ENCODE assay signal across 22 cellular contexts in genomic region chr9:131226226-131226625, GRCh38. TPM values are rescaled to one million over a fixed set of nuclear protein-coding genes. Genes with fewer than 3 reads are reported as not detected.
DNase-seq lines count a peak whose midpoint lies in the region; ATAC-seq, FAIRE-seq and TF ChIP-seq lines count a peak whose summit lies in the region.
"Had no signal": no experiment of that assay in that cellular context is flagged by ENCODE, and none has a peak within 500 bp of the region (broad histone marks: within the 10 kb centered on the region; RNA-seq: fewer than 3 reads in every experiment).

No MANE protein-coding gene starts in this region.

- H3K27ac ChIP-seq in BLaER1 = no peak overlapping the region
- H3K27ac ChIP-seq in GM12878 (ENCODE audit: control insufficient read depth, insufficient read depth) = no peak overlapping the region
- H3K27ac ChIP-seq in transverse colon = no peak overlapping the region

- WGBS in GM12878 (ENCODE audit: insufficient coverage, insufficient replicate concordance, low lambda C conversion rate, missing lambda C conversion rate) = 98% methylated on average over 3 of the region's 3 CpGs
- WGBS in transverse colon (ENCODE audit: low coverage in 1 of 2), 2 donors = 76 to 87% methylated on average over 3 of the region's 3 CpGs

- RAD21 ChIA-PET in GM12878 (lab: Charles Lee; ENCODE audit: unreplicated experiment) = no interaction called here

- no peak for TF ChIP-seq CTCF in GM12878 (IDR thresholded peaks at IDR 0.05 in 2 of 3, conservative IDR thresholded peaks at IDR 0.05 in 1 of 3; ENCODE audit: control insufficient read depth in 2 of 3, extremely low read depth in 1 of 3, insufficient read depth in 1 of 3, low read depth in 3 of 3, low read length in 3 of 3)
- TF ChIP-seq CTCF in transverse colon (IDR thresholded peaks at IDR 0.05) = no peak

- H3K4me1 ChIP-seq in BLaER1 (peaks cover 46% of the 10 kb centered on the region), GM12878 (ENCODE audit: control insufficient read depth, insufficient read depth, low read length) (no peaks in the 10 kb centered on the region), iPS-15b (ENCODE audit: control insufficient read depth, insufficient read depth, low read length) (peaks cover 22% of the 10 kb centered on the region), transverse colon (peaks cover 0 to 10% (median 0%) of the 10 kb centered on the region in 4 donors)

- H3K36me3 ChIP-seq in BLaER1 = peaks cover 40% of the 10 kb centered on the region
- H3K36me3 ChIP-seq in GM12878 (ENCODE audit: control insufficient read depth in 2 of 2, insufficient read depth in 2 of 2, low read length in 1 of 2) = peaks cover 4 to 10% of the 10 kb centered on the region in 2 experiments; a peak in 3 of 4 replicates
- H3K36me3 ChIP-seq in iPS-15b (ENCODE audit: control insufficient read depth, insufficient read depth, low read length) = peaks cover 6% of the 10 kb centered on the region
- peaks cover 0 to 8% (median 3%) of the 10 kb centered on the region in 4 donors for H3K36me3 ChIP-seq in transverse colon

- no peak for FAIRE-seq in GM12878 (lab: Jason Lieb, UNC)

- no peak for TF ChIP-seq EP300 in GM12878 (IDR thresholded peaks at IDR 0.05; ENCODE audit: borderline replicate concordance in 1 of 2, control insufficient read depth in 1 of 2, low read depth in 2 of 2, low read length in 2 of 2)
- no peak for TF ChIP-seq EP300 in transverse colon (IDR thresholded peaks at IDR 0.05; ENCODE audit: low read depth)

- no peak overlapping the region for H3K4me3 ChIP-seq in BLaER1
- H3K4me3 ChIP-seq in GM12878 = no peak overlapping the region
- no peak overlapping the region for H3K4me3 ChIP-seq in iPS-15b (ENCODE audit: low read depth, low read length)
- no peak overlapping the region for H3K4me3 ChIP-seq in transverse colon

- intact Hi-C loops in GM12878 (cut with micrococcal nuclease; ENCODE audit: unreplicated experiment) = no loop called here
- intact Hi-C loops in transverse colon (cut with DNase I; ENCODE audit: low total_unique reads) = no loop called here

- H2AFZ ChIP-seq in GM12878 (ENCODE audit: control insufficient read depth, low read depth, low read length) = no peak overlapping the region

- no peaks in the 10 kb centered on the region for H3K79me2 ChIP-seq in GM12878 (ENCODE audit: control insufficient read depth, insufficient read depth, low read length)

- H3K27me3 ChIP-seq in BLaER1 (no peaks in the 10 kb centered on the region), GM12878 (replicated peaks in 1 of 2; ENCODE audit: control insufficient read depth in 2 of 2, insufficient read depth in 2 of 2, low read length in 1 of 2) (no peaks in the 10 kb centered on the region), iPS-15b (ENCODE audit: control insufficient read depth, insufficient read depth, low read length) (no peaks in the 10 kb centered on the region), transverse colon (no peaks in the 10 kb centered on the region)

- ATAC-seq in GM12878 = no peak
- ATAC-seq: Panc1, SK-N-SH treated with all-trans-retinoic acid at 6 μM for 48 hours had no signal

- no peak for TF ChIP-seq POLR2A in GM12878 (IDR thresholded peaks at IDR 0.05; ENCODE audit: low read depth, low read length)
- no peak for TF ChIP-seq POLR2A in transverse colon (IDR thresholded peaks at IDR 0.05)

- peak; percentile 70 for DNase-seq in Caki2 (ENCODE audit: low read depth)
- no peak for DNase-seq in GM12878 (ENCODE audit: low read depth, low spot score)
- no peak for DNase-seq in activated gamma-delta T cell treated with Interleukin-2 at 50 U/mL for 16 hours
- DNase-seq in NOMO-1 treated with dmso at 0.1 percent for 144 hours (lab: John Stamatoyannopoulos, UW; ENCODE audit: unreplicated experiment) = no peak
- DNase-seq in transverse colon = no peak
- DNase-seq: C1 segment of cervical spinal cord; CD8-positive, alpha-beta memory T cell; DMS53; GDM1; GOT3; HCEC 1CT; Kasumi-1; NCI-H1417 treated with DMSO at 0.1 percent for 48 hours; NCI-H187; NCI-H2107; NCI-H2227 treated with DMSO at 0.1 percent for 48 hours; NCI-H510A; NK-92 treated with Interleukin-12 subunit alpha and Interleukin-12 subunit beta, amount 100 ng/mL, for 24 hours had no signal

- H4K20me1 ChIP-seq in BLaER1 (peaks cover 18% of the 10 kb centered on the region), GM12878 (ENCODE audit: control insufficient read depth, insufficient read depth) (no peaks in the 10 kb centered on the region)

- in situ Hi-C loops in Caki2 (cut with HindIII; ENCODE audit: low pct_unique_long_range_greater_than_20kb, low sequenced_read_pairs) (no loop called here), GM12878 (cut with MboI) (no loop called here), transverse colon (cut with MboI; ENCODE audit: low pct_ligation_motif_present in 1 of 4, low pct_unique_long_range_greater_than_20kb in 1 of 4, low sequenced_read_pairs in 3 of 4) (no loop called here)

- POLR2A ChIA-PET in GM12878 (lab: Charles Lee) = no interaction called here

- no TSS peak for BruUV-seq in GM12878 (replicated peaks; lab: Mats Ljungman, UMichigan)

- SMC1A ChIA-PET in GM12878 (lab: Charles Lee; ENCODE audit: uncharacterized antibody, unreplicated experiment) = no interaction called here

- CTCF ChIA-PET in GM12878 (lab: Yijun Ruan, JAX) = no interaction called here

- TF ChIP-seq RAD21 in GM12878 (IDR thresholded peaks at IDR 0.05; ENCODE audit: insufficient read depth, low read depth, low read length) = no peak

- H3K9ac ChIP-seq in BLaER1 (no peak overlapping the region), GM12878 (ENCODE audit: control insufficient read depth, insufficient read depth, low read length) (no peak overlapping the region), iPS-15b (ENCODE audit: low read depth, low read length) (peak overlapping the region; percentile 28)

- peak overlapping the region; percentile 91 for H3K4me2 ChIP-seq in BLaER1
- H3K4me2 ChIP-seq in GM12878 (ENCODE audit: control insufficient read depth, insufficient read depth) = no peak overlapping the region

- H3K9me3 ChIP-seq in BLaER1 (no peaks in the 10 kb centered on the region), GM12878 (replicated peaks; ENCODE audit: control insufficient read depth, insufficient read depth, low read length) (no peaks in the 10 kb centered on the region), iPS-15b (ENCODE audit: control insufficient read depth, insufficient read depth, low read length) (no peaks in the 10 kb centered on the region), transverse colon (no peaks in the 10 kb centered on the region)

TF ChIP-seq in GM12878, 131 proteins besides CTCF, POLR2A, EP300 and RAD21:
- TF ChIP-seq IKZF1 (conservative IDR thresholded peaks at IDR 0.05) (no peak), EED (IDR thresholded peaks at IDR 0.05; ENCODE audit: low read depth) (no peak), MYB (IDR thresholded peaks at IDR 0.05; ENCODE audit: borderline replicate concordance, low read depth, low read length) (no peak), ATF3 (IDR thresholded peaks at IDR 0.05; ENCODE audit: borderline replicate concordance, extremely low read depth, low read depth, low read length) (no peak), SPI1 (IDR thresholded peaks at IDR 0.05; ENCODE audit: borderline replicate concordance, insufficient read depth, low read depth, low read length) (0 out of 2 replicates have a peak, but pooled peaks have one; percentile 2)

RNA-seq across cellular contexts. Expression of gene FAM78A, which starts 50.1 kb away (rescaled TPM):
- total RNA-seq in Caki2 (2014; rRNA removed; shearing (Covaris generic); ENCODE audit: low replicate concordance) = 0.17 TPM in 1 of 2 replicates, not detected in the other
- total RNA-seq in GM12878 (2013; cell fraction: nucleolus; rRNA removed) = 21.7 and 24.1 TPM in 2 replicates
- total RNA-seq in GM12878 (2014; rRNA removed) (19.2 and 20.1 TPM in 2 replicates), GM12878 (2014; rRNA removed; fragmentation: Illumina TruSeq; extraction: Trizol) (10.5 and 11.0 TPM in 2 replicates), GM12878 (2021) (25.1 and 25.4 TPM in 2 replicates), transverse colon (1 to 10 TPM in 3 of 4 donors, under 1 TPM in 1; 1.00 to 3.4 (median 2.2) TPM)
- polyA plus RNA-seq in GM12878 (2011; ENCODE audit: low read depth) = 4.4 TPM
- polyA plus RNA-seq in GM12878 (2011; rRNA removed) (13.7 and 32.5 TPM in 2 replicates), GM12878 (2014; fragmentation: Illumina TruSeq; extraction: Trizol) (5.4 and 13.4 TPM in 2 replicates), GM12878 (2014; fragmentation: Nextera tagmentation; extraction: Ambion mirVana) (under 1 TPM; 0.18 to 0.66 TPM), GM12878 (2014; rRNA removed) (19.4 and 23.5 TPM in 2 replicates), GM12878 (2016; fragmentation: Nextera tagmentation; extraction: Ambion mirVana) (10 to 100 TPM in 1 of 2 experiments, 1 to 10 TPM in 1; 6.7 to 10.1 TPM)
- polyA plus RNA-seq in GM12878 (2011; cell fraction: cytosol; rRNA removed) = 31.2 and 49.8 TPM in 2 replicates
- 42.4 and 44.6 TPM in 2 replicates for polyA plus RNA-seq in GM12878 (2011; cell fraction: nucleus; rRNA removed)
- polyA plus RNA-seq in GM12878 (2012) = 14.3 and 17.2 TPM in 2 replicates
- 21.5 and 25.7 TPM in 2 replicates for polyA minus RNA-seq in GM12878 (2011; rRNA and poly(A)+ RNA removed)
- polyA minus RNA-seq in GM12878 (2011; cell fraction: cytosol; rRNA and poly(A)+ RNA removed) = 19.4 and 22.6 TPM in 2 replicates
- 7.4 and 15.1 TPM in 2 replicates for polyA minus RNA-seq in GM12878 (2011; cell fraction: nucleus; rRNA and poly(A)+ RNA removed)
